Comparison of ENCODE assay signal across 8 cellular contexts in genomic region chr19:37227996-37228395, GRCh38. TPM values are rescaled to one million over a fixed set of nuclear protein-coding genes. Genes with fewer than 3 reads are reported as not detected.
DNase-seq lines count a peak whose midpoint lies in the region; ATAC-seq, FAIRE-seq and TF ChIP-seq lines count a peak whose summit lies in the region.

No MANE protein-coding gene starts in this region.

- peaks cover 7 to 8% of the 10 kb centered on the region in 2 experiments for H3K36me3 ChIP-seq in keratinocyte (ENCODE audit: control insufficient read depth in 2 of 2, extremely low read depth in 1 of 2, insufficient read depth in 2 of 2, low read length in 2 of 2)

- H3K36me3 Mint-ChIP-seq in CD14-positive monocyte = peaks cover 56 to 83% of the 10 kb centered on the region in 2 donors
- H3K36me3 Mint-ChIP-seq in activated T-cell treated with anti-CD3 and anti-CD28 coated beads, Interleukin-2, amount 50 U/mL, for 24 hours (ENCODE audit: low read depth) = peaks cover 87% of the 10 kb centered on the region

- H3K4me2 ChIP-seq in keratinocyte (ENCODE audit: control insufficient read depth, extremely low read depth, insufficient read depth, low read depth, low read length) = no peak overlapping the region

- H3K79me2 ChIP-seq in keratinocyte (ENCODE audit: control insufficient read depth, insufficient read depth, low read length) = no peaks in the 10 kb centered on the region

- no peak overlapping the region for H3K9ac ChIP-seq in keratinocyte (ENCODE audit: control insufficient read depth, extremely low read depth, insufficient read depth, low read length)

- H3K27me3 ChIP-seq in keratinocyte (ENCODE audit: control insufficient read depth, extremely low read depth, insufficient read depth, low read length) = no peaks in the 10 kb centered on the region

- no peak overlapping the region for H3K27ac Mint-ChIP-seq in CD14-positive monocyte
- no peak overlapping the region for H3K27ac Mint-ChIP-seq in activated T-cell treated with anti-CD3 and anti-CD28 coated beads, Interleukin-2, amount 50 U/mL, for 24 hours

- peaks cover 36 to 83% (median 75%) of the 10 kb centered on the region in 7 donors for H3K9me3 Mint-ChIP-seq in CD14-positive monocyte
- peaks cover 38% of the 10 kb centered on the region for H3K9me3 Mint-ChIP-seq in activated T-cell treated with anti-CD3 and anti-CD28 coated beads, Interleukin-2, amount 50 U/mL, for 24 hours

- in situ Hi-C loops in GM13976 (cut with MboI; ENCODE audit: low sequenced_read_pairs, unreplicated experiment) = no loop called here

- no peak for ATAC-seq in HG03442 (IDR thresholded peaks at IDR 0.05; ENCODE audit: unreplicated experiment)

- peaks cover 5% of the 10 kb centered on the region for H3K9me3 ChIP-seq in keratinocyte (ENCODE audit: control insufficient read depth, low read depth, low read length)

- intact Hi-C loops in CD14-positive monocyte (cut with micrococcal nuclease) = no loop called here

- no peaks in the 10 kb centered on the region for H3K27me3 Mint-ChIP-seq in CD14-positive monocyte (ENCODE audit: low read depth in 3 of 3)
- H3K27me3 Mint-ChIP-seq in activated T-cell treated with anti-CD3 and anti-CD28 coated beads, Interleukin-2, amount 50 U/mL, for 24 hours = no peaks in the 10 kb centered on the region

- TF ChIP-seq POLR2A in GM12892 (IDR thresholded peaks at IDR 0.05; ENCODE audit: low read depth, low read length) = no peak

- no peak overlapping the region for H2AFZ ChIP-seq in keratinocyte (ENCODE audit: control insufficient read depth, low read length)

- no peaks in the 10 kb centered on the region for H3K9me1 ChIP-seq in keratinocyte (ENCODE audit: control insufficient read depth, extremely low read depth, insufficient read depth, low read length)

- no peaks in the 10 kb centered on the region for H3K4me1 Mint-ChIP-seq in CD14-positive monocyte
- peaks cover 2% of the 10 kb centered on the region for H3K4me1 Mint-ChIP-seq in activated T-cell treated with anti-CD3 and anti-CD28 coated beads, Interleukin-2, amount 50 U/mL, for 24 hours (ENCODE audit: low read depth)

- no peaks in the 10 kb centered on the region for H3K4me1 ChIP-seq in keratinocyte (ENCODE audit: control insufficient read depth, extremely low read depth, insufficient read depth, low read length)

- FAIRE-seq in keratinocyte (lab: Jason Lieb, UNC) = no peak
- no peak for FAIRE-seq in GM12892 (lab: Jason Lieb, UNC)

- H3K4me3 ChIP-seq in keratinocyte (ENCODE audit: control insufficient read depth in 2 of 3, extremely low read depth in 1 of 3, insufficient read depth in 2 of 3, low read depth in 1 of 3, low read length in 3 of 3) = no peak overlapping the region

- H3K4me3 Mint-ChIP-seq in CD14-positive monocyte = no peak overlapping the region
- no peak overlapping the region for H3K4me3 Mint-ChIP-seq in activated T-cell treated with anti-CD3 and anti-CD28 coated beads, Interleukin-2, amount 50 U/mL, for 24 hours

- DNase-seq in CD14-positive monocyte (ENCODE audit: low spot score) (no peak), GM13976 (ENCODE audit: low spot score) (no peak), keratinocyte (ENCODE audit: low read depth, low spot score) (no peak), HuH-7.5 (ENCODE audit: low spot score) (no peak), EL (no peak), GM12892 (ENCODE audit: insufficient read length) (no peak)
- peak; percentile 47 for DNase-seq in activated T-cell treated with anti-CD3 and anti-CD28 coated beads, Interleukin-2, amount 50 U/mL, for 24 hours

- no peak overlapping the region for H3K27ac ChIP-seq in keratinocyte (ENCODE audit: control insufficient read depth, insufficient read depth, low read length)

- peak; percentile 57 for TF ChIP-seq CTCF in CD14-positive monocyte (IDR thresholded peaks at IDR 0.05)
- peak; percentile 12 for TF ChIP-seq CTCF in GM13976 (IDR thresholded peaks at IDR 0.05; ENCODE audit: borderline replicate concordance, control extremely low read depth, extremely low read depth, insufficient read depth, missing control alignments)
- peak; percentile 41 to 65 (median 61) for TF ChIP-seq CTCF in keratinocyte (optimal IDR thresholded peaks at IDR 0.05 in 1 of 3, IDR thresholded peaks at IDR 0.05 in 1 of 3, conservative IDR thresholded peaks at IDR 0.05 in 1 of 3; ENCODE audit: extremely low read depth in 1 of 3, insufficient read depth in 2 of 3, low read length in 3 of 3)

- dilution Hi-C loops in keratinocyte (cut with MboI; ENCODE audit: extremely low pct_ligation_motif_present, low sequenced_read_pairs) = no loop called here

- H4K20me1 ChIP-seq in keratinocyte (ENCODE audit: control insufficient read depth, extremely low read depth, insufficient read depth, low read length) = no peaks in the 10 kb centered on the region

RNA-seq across cellular contexts. Expression of gene ZNF383, which starts 10.0 kb away (rescaled TPM):
- polyA plus RNA-seq in CD14-positive monocyte (1 to 10 TPM; 2.8 to 4.2 TPM), keratinocyte (3.1 to 5.9 TPM (median 5.3 TPM) in 3 replicates)
- polyA plus RNA-seq in keratinocyte (2011; ENCODE audit: low read depth) = 6.2 TPM
- polyA plus RNA-seq in keratinocyte (2011; cell fraction: cytosol; rRNA removed) = 2.0 and 4.2 TPM in 2 replicates
- 7.6 and 9.4 TPM in 2 replicates for polyA plus RNA-seq in keratinocyte (2011; cell fraction: nucleus; rRNA removed)
- polyA plus RNA-seq in keratinocyte (2012; ENCODE audit: low replicate concordance) = 2.1 and 5.3 TPM in 2 replicates
- polyA minus RNA-seq in keratinocyte = 2.3 to 8.1 TPM (median 3.5 TPM) in 3 replicates
- polyA minus RNA-seq in keratinocyte (2011; cell fraction: cytosol; rRNA and poly(A)+ RNA removed) = 1.5 TPM
- polyA minus RNA-seq in keratinocyte (2011; cell fraction: nucleus; rRNA and poly(A)+ RNA removed) = 4.6 and 5.5 TPM in 2 replicates
- polyA plus RNA-seq in GM12892 (2012; ENCODE audit: missing spikeins) = 5.4 TPM

RNA-seq across cellular contexts. Expression of gene ZNF585B, which starts 17.7 kb away (rescaled TPM):
- polyA plus RNA-seq in CD14-positive monocyte = 1 to 10 TPM; 1.4 to 2.6 TPM
- 11.9 to 14.6 TPM (median 12.5 TPM) in 3 replicates for polyA plus RNA-seq in keratinocyte
- 2.6 TPM for polyA plus RNA-seq in keratinocyte (2011; ENCODE audit: low read depth)
- polyA plus RNA-seq in keratinocyte (2011; cell fraction: cytosol; rRNA removed) = 7.4 and 12.3 TPM in 2 replicates
- polyA plus RNA-seq in keratinocyte (2011; cell fraction: nucleus; rRNA removed) = 21.1 and 23.2 TPM in 2 replicates
- polyA plus RNA-seq in keratinocyte (2012; ENCODE audit: low replicate concordance) = 4.0 and 5.0 TPM in 2 replicates
- 5.9 to 28.5 TPM (median 16.7 TPM) in 3 replicates for polyA minus RNA-seq in keratinocyte
- polyA minus RNA-seq in keratinocyte (2011; cell fraction: cytosol; rRNA and poly(A)+ RNA removed) = 13.8 TPM
- 12.8 and 22.9 TPM in 2 replicates for polyA minus RNA-seq in keratinocyte (2011; cell fraction: nucleus; rRNA and poly(A)+ RNA removed)
- 3.2 TPM for polyA plus RNA-seq in GM12892 (2012; ENCODE audit: missing spikeins)

RNA-seq across cellular contexts. Expression of gene ZNF585A, which starts 55.5 kb away (rescaled TPM):
- polyA plus RNA-seq in CD14-positive monocyte (10 to 100 TPM; 23.2 to 25.5 TPM), keratinocyte (10.8 to 13.2 TPM (median 11.5 TPM) in 3 replicates)
- 4.6 TPM for polyA plus RNA-seq in keratinocyte (2011; ENCODE audit: low read depth)
- polyA plus RNA-seq in keratinocyte (2011; cell fraction: cytosol; rRNA removed) = 12.2 and 18.0 TPM in 2 replicates
- 9.9 and 10.1 TPM in 2 replicates for polyA plus RNA-seq in keratinocyte (2011; cell fraction: nucleus; rRNA removed)
- 11.5 and 11.7 TPM in 2 replicates for polyA plus RNA-seq in keratinocyte (2012; ENCODE audit: low replicate concordance)
- 0.66 to 8.4 TPM (median 6.7 TPM) in 3 replicates for polyA minus RNA-seq in keratinocyte
- 2.5 TPM for polyA minus RNA-seq in keratinocyte (2011; cell fraction: cytosol; rRNA and poly(A)+ RNA removed)
- polyA minus RNA-seq in keratinocyte (2011; cell fraction: nucleus; rRNA and poly(A)+ RNA removed) = 4.3 and 10.4 TPM in 2 replicates
- polyA plus RNA-seq in GM12892 (2012; ENCODE audit: missing spikeins) = 15.0 TPM
